34 cellular contexts compared by ENCODE assay signal in genomic region chr22:16789860-16790493, GRCh38. TPM values are rescaled to one million over a fixed set of nuclear protein-coding genes. Genes with fewer than 3 reads are reported as not detected.
"Had no signal": no experiment of that assay in that cellular context is flagged by ENCODE, and none has a peak within 500 bp of the region (broad histone marks: within the 10 kb centered on the region; RNA-seq: fewer than 3 reads in every experiment).

No MANE protein-coding gene starts in this region.

- H3K4me2 ChIP-seq: hepatocyte had no signal

- H3K9me3 ChIP-seq: ascending aorta, gastroesophageal sphincter, right lobe of liver had no signal

- H3K27me3 ChIP-seq: ascending aorta, cardiac muscle cell, gastroesophageal sphincter, hepatocyte, right lobe of liver, transverse colon had no signal

- H3K4me1 Mint-ChIP-seq: activated B cell treated with CpG ODN at 0.5 μM for 24 hours; activated CD4-positive, alpha-beta T cell treated with anti-CD3 and anti-CD28 coated beads for 36 hours; brain; nephron had no signal

- H3K27ac Mint-ChIP-seq: activated B cell treated with CpG ODN at 0.5 μM for 24 hours; activated CD4-positive, alpha-beta T cell treated with anti-CD3 and anti-CD28 coated beads for 36 hours; activated CD8-positive, alpha-beta memory T cell treated with anti-CD3 and anti-CD28 coated beads, Interleukin-2, amount 10 ng/mL, durations not matched to agents 7 days and 5 days; activated CD8-positive, alpha-beta T cell treated with anti-CD3 and anti-CD28 coated beads, Interleukin-2, amount 10 ng/mL, durations not matched to agents 7 days and 5 days; activated naive CD8-positive, alpha-beta T cell; activated T-helper 2 cell treated with anti-CD3 and anti-CD28 coated beads, Interferon-gamma antibody, Interleukin-2, Interleukin-4, amounts not matched to agents 10 μg/mL and 5 μg/mL and 100 μg/mL, durations not matched to agents 14 hours and 24 hours and 36 hours; brain; effector memory CD8-positive, alpha-beta T cell; nephron had no signal

- H3K36me3 Mint-ChIP-seq: activated CD8-positive, alpha-beta memory T cell treated with anti-CD3 and anti-CD28 coated beads, Interleukin-2, amount 10 ng/mL, durations not matched to agents 7 days and 5 days; activated naive CD8-positive, alpha-beta T cell; brain had no signal

- FAIRE-seq: keratinocyte, urothelium cell line had no signal

- H3K9me3 Mint-ChIP-seq: activated B cell treated with CpG ODN at 0.5 μM for 24 hours; activated T-helper 2 cell treated with anti-CD3 and anti-CD28 coated beads, Interferon-gamma antibody, Interleukin-2, Interleukin-4, amounts not matched to agents 10 μg/mL and 5 μg/mL and 100 μg/mL, durations not matched to agents 14 hours and 24 hours and 36 hours had no signal

- H3K4me3 Mint-ChIP-seq: activated B cell treated with CpG ODN at 0.5 μM for 24 hours; activated CD4-positive, alpha-beta T cell treated with anti-CD3 and anti-CD28 coated beads for 36 hours; activated CD8-positive, alpha-beta memory T cell treated with anti-CD3 and anti-CD28 coated beads, Interleukin-2, amount 10 ng/mL, durations not matched to agents 7 days and 5 days; activated CD8-positive, alpha-beta T cell treated with anti-CD3 and anti-CD28 coated beads, Interleukin-2, amount 10 ng/mL, durations not matched to agents 7 days and 5 days; activated naive CD8-positive, alpha-beta T cell; brain; effector memory CD8-positive, alpha-beta T cell; nephron had no signal

- H3K4me1 ChIP-seq: ascending aorta, gastroesophageal sphincter, right lobe of liver, transverse colon had no signal

- H3K27me3 Mint-ChIP-seq: activated B cell treated with CpG ODN at 0.5 μM for 24 hours; activated CD4-positive, alpha-beta T cell treated with anti-CD3 and anti-CD28 coated beads for 36 hours; brain had no signal

- DNase-seq: activated B cell treated with CpG ODN at 0.5 μM for 24 hours; activated CD4-positive, alpha-beta T cell treated with anti-CD3 and anti-CD28 coated beads for 36 hours; activated CD8-positive, alpha-beta memory T cell treated with anti-CD3 and anti-CD28 coated beads, Interleukin-2, amount 10 ng/mL, durations not matched to agents 7 days and 5 days; activated CD8-positive, alpha-beta T cell treated with anti-CD3 and anti-CD28 coated beads, Interleukin-2, amount 10 ng/mL, durations not matched to agents 7 days and 5 days; activated naive CD4-positive, alpha-beta T cell; activated T-cell treated with anti-CD3 and anti-CD28 coated beads, Interleukin-2, amount 50 U/mL, for 48 hours; effector memory CD8-positive, alpha-beta T cell; erythroblast; left cardiac atrium; left ventricle myocardium superior; mucosa of descending colon; posterior cingulate gyrus; right lobe of liver; stimulated activated CD4-positive, alpha-beta T cell treated with anti-CD3 and anti-CD28 coated beads, Interleukin-2, amount 100 ng/mL, for 48 hours; stimulated activated naive CD4-positive, alpha-beta T cell treated with Interleukin-2 at 50 U/mL for 16 hours; transverse colon had no signal

- H3K79me2 ChIP-seq: hepatocyte had no signal

- ATAC-seq: activated CD4-positive, alpha-beta T cell treated with anti-CD3 and anti-CD28 coated beads for 36 hours; activated CD8-positive, alpha-beta memory T cell treated with anti-CD3 and anti-CD28 coated beads, Interleukin-2, amount 10 ng/mL, durations not matched to agents 7 days and 5 days; activated CD8-positive, alpha-beta T cell treated with anti-CD3 and anti-CD28 coated beads, Interleukin-2, amount 10 ng/mL, durations not matched to agents 7 days and 5 days; effector memory CD8-positive, alpha-beta T cell; gastroesophageal sphincter; left cardiac atrium; left ventricle myocardium superior; mucosa of descending colon; right lobe of liver had no signal

- H3K36me3 ChIP-seq: ascending aorta, cardiac muscle cell, gastroesophageal sphincter, right lobe of liver, transverse colon had no signal

- H2AFZ ChIP-seq: hepatocyte had no signal

- H3K4me3 ChIP-seq: ascending aorta, cardiac muscle cell, coronary artery, gastroesophageal sphincter, hepatocyte, mucosa of descending colon, right lobe of liver, transverse colon had no signal

- H3K27ac ChIP-seq: ascending aorta, cardiac muscle cell, coronary artery, gastroesophageal sphincter, hepatocyte, right lobe of liver, transverse colon had no signal

RNA-seq across cellular contexts. Expression of gene XKR3, which starts 35.2 kb away (rescaled TPM):
- total RNA-seq: activated CD4-positive, alpha-beta T cell treated with anti-CD3 and anti-CD28 coated beads for 36 hours; activated CD8-positive, alpha-beta T cell treated with anti-CD3 and anti-CD28 coated beads, Interleukin-2, amount 10 ng/mL, durations not matched to agents 7 days and 5 days; activated T-helper 2 cell treated with anti-CD3 and anti-CD28 coated beads, Interferon-gamma antibody, Interleukin-2, Interleukin-4, amounts not matched to agents 10 μg/mL and 5 μg/mL and 100 μg/mL, durations not matched to agents 14 hours and 24 hours and 36 hours; ascending aorta; cardiac muscle cell; cerebellum; gastroesophageal sphincter; left cardiac atrium; left ventricle myocardium superior; lung microvascular endothelial cell; mesenteric fat pad; mucosa of descending colon; myocyte; osteoblast; right lobe of liver; skeletal muscle tissue; temporal lobe; transverse colon had no signal
- polyA plus RNA-seq: cardiac muscle cell, keratinocyte had no signal
